24 cellular contexts compared by ENCODE assay signal in genomic region chr15:52672661-52673060, GRCh38.
"Had no signal": no experiment of that assay in that cellular context is flagged by ENCODE, and none has a peak within 500 bp of the region (broad histone marks: within the 10 kb centered on the region; RNA-seq: fewer than 3 reads in every experiment).

No MANE protein-coding gene starts in this region.

- DNase-seq: activated CD4-positive, alpha-beta T cell treated with anti-CD3 and anti-CD28 coated beads for 4 hours; activated CD8-positive, alpha-beta memory T cell treated with anti-CD3 and anti-CD28 coated beads, Interleukin-2, amount 10 ng/mL, durations not matched to agents 7 days and 5 days; activated CD8-positive, alpha-beta T cell treated with anti-CD3 and anti-CD28 coated beads for 36 hours; activated T-cell treated with anti-CD3 and anti-CD28 coated beads for 4 hours; aorta; central memory CD4-positive, alpha-beta T cell; effector memory CD8-positive, alpha-beta T cell; foreskin melanocyte; glutamatergic neuron; immature natural killer cell; lower lobe of right lung; naive thymus-derived CD4-positive, alpha-beta T cell; retina; sigmoid colon; stimulated activated CD4-positive, alpha-beta T cell treated with anti-CD3 and anti-CD28 coated beads, Interleukin-2, amount 100 ng/mL, for 48 hours; stimulated activated CD8-positive, alpha-beta memory T cell treated with anti-CD3 and anti-CD28 coated beads, Interleukin-4, amount 100 ng/mL, for 48 hours; stimulated activated naive CD8-positive, alpha-beta T cell treated with anti-CD3 and anti-CD28 coated beads, Interleukin-15, Interleukin-2, amounts not matched to agents 100 U/mL and 50 U/mL, for 24 hours; thyroid gland; upper lobe of right lung had no signal

- H3K27me3 Mint-ChIP-seq: activated CD8-positive, alpha-beta memory T cell treated with anti-CD3 and anti-CD28 coated beads, Interleukin-2, amount 10 ng/mL, durations not matched to agents 7 days and 5 days; activated CD8-positive, alpha-beta T cell treated with anti-CD3 and anti-CD28 coated beads for 36 hours; effector memory CD8-positive, alpha-beta T cell; naive thymus-derived CD4-positive, alpha-beta T cell had no signal

- H3K27me3 ChIP-seq: hepatocyte, sigmoid colon, thyroid gland, upper lobe of right lung had no signal

- H3K4me3 ChIP-seq: hepatocyte, lower lobe of right lung, sigmoid colon, thyroid gland, upper lobe of right lung had no signal

- H3K4me3 Mint-ChIP-seq: activated CD8-positive, alpha-beta memory T cell treated with anti-CD3 and anti-CD28 coated beads, Interleukin-2, amount 10 ng/mL, durations not matched to agents 7 days and 5 days; activated CD8-positive, alpha-beta T cell treated with anti-CD3 and anti-CD28 coated beads for 36 hours; immature natural killer cell; T-helper 2 cell treated with Interferon-gamma antibody and Interleukin-4, amounts not matched to agents 5 μg/mL and 100 μg/mL, for 36 hours had no signal

- ATAC-seq: activated CD8-positive, alpha-beta memory T cell treated with anti-CD3 and anti-CD28 coated beads, Interleukin-2, amount 10 ng/mL, durations not matched to agents 7 days and 5 days; activated CD8-positive, alpha-beta T cell treated with anti-CD3 and anti-CD28 coated beads for 36 hours; effector memory CD8-positive, alpha-beta T cell; left lobe of liver; lower lobe of right lung; naive thymus-derived CD4-positive, alpha-beta T cell; stimulated activated naive CD8-positive, alpha-beta T cell treated with anti-CD3 and anti-CD28 coated beads, Interleukin-15, Interleukin-2, amounts not matched to agents 100 U/mL and 50 U/mL, for 24 hours; upper lobe of right lung had no signal

- H3K9me3 Mint-ChIP-seq: activated CD8-positive, alpha-beta T cell treated with anti-CD3 and anti-CD28 coated beads for 36 hours; activated naive CD4-positive, alpha-beta T cell treated with anti-CD3 and anti-CD28 coated beads, Interleukin-2, amount 50 U/mL, for 72 hours; effector memory CD8-positive, alpha-beta T cell; immature natural killer cell; naive thymus-derived CD4-positive, alpha-beta T cell; T-helper 2 cell treated with Interferon-gamma antibody and Interleukin-4, amounts not matched to agents 5 μg/mL and 100 μg/mL, for 36 hours had no signal

- H3K27ac Mint-ChIP-seq: activated CD8-positive, alpha-beta memory T cell treated with anti-CD3 and anti-CD28 coated beads, Interleukin-2, amount 10 ng/mL, durations not matched to agents 7 days and 5 days; activated CD8-positive, alpha-beta T cell treated with anti-CD3 and anti-CD28 coated beads for 36 hours; activated naive CD4-positive, alpha-beta T cell treated with anti-CD3 and anti-CD28 coated beads, Interleukin-2, amount 50 U/mL, for 72 hours; T-helper 2 cell treated with Interferon-gamma antibody and Interleukin-4, amounts not matched to agents 5 μg/mL and 100 μg/mL, for 36 hours had no signal

- H2AFZ ChIP-seq: hepatocyte had no signal

- H3K9me3 ChIP-seq: lower lobe of right lung, sigmoid colon, thyroid gland, upper lobe of right lung had no signal

- H3K27ac ChIP-seq: hepatocyte, lower lobe of right lung, sigmoid colon, thyroid gland, upper lobe of right lung, VCaP had no signal

- H3K4me2 ChIP-seq: hepatocyte had no signal
